20 cellular contexts compared by ENCODE assay signal in genomic region chr6:162211022-162211421, GRCh38.
A peak's percentile ranks its signal among the peaks of the same experiment; 100 is the strongest.
DNase-seq lines count a peak whose midpoint lies in the region; ATAC-seq and TF ChIP-seq lines count a peak whose summit lies in the region.
"Had no signal": no experiment of that assay in that cellular context is flagged by ENCODE, and none has a peak within 500 bp of the region (broad histone marks: within the 10 kb centered on the region; RNA-seq: fewer than 3 reads in every experiment).

No MANE protein-coding gene starts in this region.

- no peaks in the 10 kb centered on the region for H3K9me3 ChIP-seq in esophagus muscularis mucosa
- H3K9me3 ChIP-seq: SJCRH30 had no signal

- DNase-seq in COR-L47 (lab: John Stamatoyannopoulos, UW) (peak; percentile 17), GM23338 (ENCODE audit: low spot score) (no peak), NCI-H69 (lab: John Stamatoyannopoulos, UW) (peak; percentile 74), esophagus muscularis mucosa (ENCODE audit: extremely low spot score) (peak; percentile 60), NCI-H2081 treated with DMSO at 0.1 percent for 48 hours (lab: John Stamatoyannopoulos, UW) (no peak), epidermal melanocyte (ENCODE audit: insufficient read length, low spot score) (no peak), foreskin fibroblast (no peak)
- DNase-seq: AML-193, DMS 273 treated with DMSO at 0.1 percent for 48 hours, DND-41, NCI-H1694 treated with DMSO at 0.1 percent for 48 hours, NCI-H2171 treated with DMSO at 0.1 percent for 48 hours, NCI-H446, NCI-H526 treated with DMSO at 0.1 percent for 48 hours, PC-3, SJCRH30, T-helper 17 cell had no signal

- H3K4me1 ChIP-seq in GM23338 (ENCODE audit: insufficient read depth), result peaks cover 9% of the 10 kb centered on the region; the same call in 1 of the 2 replicates
- no peaks in the 10 kb centered on the region for H3K4me1 ChIP-seq in esophagus muscularis mucosa
- H3K4me1 ChIP-seq: SJCRH30 had no signal

- peaks cover 3% of the 10 kb centered on the region; the same call in 2 of the 3 replicates for H3K36me3 Mint-ChIP-seq in GM23338 (ENCODE audit: low read depth)
- H3K36me3 Mint-ChIP-seq: CD14-positive monocyte had no signal

- no peak overlapping the region for H3K27ac Mint-ChIP-seq in GM23338
- H3K27ac Mint-ChIP-seq: CD14-positive monocyte, T-helper 17 cell had no signal

- H3K36me3 ChIP-seq in GM23338 (ENCODE audit: insufficient read depth) (no peaks in the 10 kb centered on the region), esophagus muscularis mucosa (no peaks in the 10 kb centered on the region)
- H3K36me3 ChIP-seq: SJCRH30 had no signal

- no peaks in the 10 kb centered on the region for H4K20me1 ChIP-seq in GM23338 (replicated peaks; ENCODE audit: insufficient read depth)

- H3K27ac ChIP-seq in GM23338 (ENCODE audit: low read depth) (no peak overlapping the region), esophagus muscularis mucosa (replicated peaks in 1 of 4) (no peak overlapping the region)
- H3K27ac ChIP-seq: RWPE1, SJCRH30 had no signal

- no peak overlapping the region for H3K4me2 ChIP-seq in GM23338

- TF ChIP-seq CTCF in GM23338 (conservative IDR thresholded peaks at IDR 0.05; ENCODE audit: low read depth in 2 of 2), result no peak
- TF ChIP-seq CTCF in esophagus muscularis mucosa (IDR thresholded peaks at IDR 0.05), result no peak
- no peak for TF ChIP-seq CTCF in foreskin fibroblast (IDR thresholded peaks at IDR 0.05; ENCODE audit: low read depth, low read length)

- no peak for TF ChIP-seq EP300 in esophagus muscularis mucosa (IDR thresholded peaks at IDR 0.05)

- H3K27me3 Mint-ChIP-seq in GM23338 (ENCODE audit: insufficient read depth, low read depth, poor library complexity), result no peaks in the 10 kb centered on the region
- H3K27me3 Mint-ChIP-seq: T-helper 17 cell had no signal

- peaks cover 7% of the 10 kb centered on the region for H3K9me3 Mint-ChIP-seq in GM23338

- H3K27me3 ChIP-seq in GM23338 (ENCODE audit: insufficient read depth), result no peaks in the 10 kb centered on the region
- H3K27me3 ChIP-seq in esophagus muscularis mucosa, result no peaks in the 10 kb centered on the region
- H3K27me3 ChIP-seq: SJCRH30 had no signal

- no peaks in the 10 kb centered on the region for H3F3A ChIP-seq in GM23338 (replicated peaks; ENCODE audit: low read depth)

- peaks cover 13% of the 10 kb centered on the region; the same call in 2 of the 3 replicates for H3K4me1 Mint-ChIP-seq in GM23338
- H3K4me1 Mint-ChIP-seq: CD14-positive monocyte, T-helper 17 cell had no signal

- intact Hi-C loops in esophagus muscularis mucosa (cut with DNase I), result no loop called here

- peak overlapping the region; percentile 43; the same call in 1 of the 2 replicates for H2AFZ ChIP-seq in GM23338

- 63% methylated on average over 3 of the region's 3 CpGs for WGBS in esophagus muscularis mucosa

- H3K9me2 ChIP-seq in GM23338 (ENCODE audit: insufficient read depth), result no peaks in the 10 kb centered on the region

- no peaks in the 10 kb centered on the region for H3K79me2 ChIP-seq in GM23338 (replicated peaks; ENCODE audit: insufficient read depth)

- H3K4me3 Mint-ChIP-seq in GM23338, result no peak overlapping the region
- H3K4me3 Mint-ChIP-seq: CD14-positive monocyte, T-helper 17 cell had no signal

- ATAC-seq in GM23338, result no peak
- ATAC-seq: K562, PC-3, T-helper 17 cell had no signal

- no peak overlapping the region for H3K4me3 ChIP-seq in GM23338
- no peak overlapping the region for H3K4me3 ChIP-seq in esophagus muscularis mucosa
- H3K4me3 ChIP-seq in foreskin fibroblast (ENCODE audit: low read depth in 1 of 2, low read length in 2 of 2), result no peak overlapping the region
- H3K4me3 ChIP-seq: K562, SJCRH30 had no signal

- TF ChIP-seq POLR2A in esophagus muscularis mucosa (IDR thresholded peaks at IDR 0.05; ENCODE audit: low read depth), result no peak

TF ChIP-seq in GM23338, 12 proteins besides CTCF, POLR2A, EP300 and RAD21 (continues in another document):
- TF ChIP-seq STAT1 (IDR thresholded peaks at IDR 0.05; ENCODE audit: unreplicated experiment), result no peak
- TF ChIP-seq EZH2phosphoT487 (IDR thresholded peaks at IDR 0.05; ENCODE audit: unreplicated experiment), result no peak
- TF ChIP-seq CREB1 (CRISPR knock-in tag; IDR thresholded peaks at IDR 0.05; ENCODE audit: low read depth), result no peak
- TF ChIP-seq JUNB (IDR thresholded peaks at IDR 0.05; ENCODE audit: unreplicated experiment), result no peak
- TF ChIP-seq EZH2 (IDR thresholded peaks at IDR 0.05; ENCODE audit: low read depth, unreplicated experiment), result no peak
- TF ChIP-seq ZNF114 (CRISPR knock-in tag; IDR thresholded peaks at IDR 0.05), result no peak
- no peak for TF ChIP-seq ETS1 (IDR thresholded peaks at IDR 0.05)
- no peak for TF ChIP-seq POLR2AphosphoS5 (IDR thresholded peaks at IDR 0.05; ENCODE audit: low read depth)
- TF ChIP-seq ZNF331 (CRISPR knock-in tag; IDR thresholded peaks at IDR 0.05; ENCODE audit: low read depth), result no peak
- no peak for TF ChIP-seq REST (IDR thresholded peaks at IDR 0.05; ENCODE audit: unreplicated experiment)
- no peak for TF ChIP-seq NANOG (IDR thresholded peaks at IDR 0.05; ENCODE audit: borderline replicate concordance)

Comparison
In these comparisons a context has a peak if more than half of its experiments do, and no peak if none do; other contexts are left out.
1. DNase-seq: peak in COR-L47 (single experiment), NCI-H69 (single experiment) and esophagus muscularis mucosa (single experiment); none in GM23338 (single experiment), NCI-H2081 treated with DMSO at 0.1 percent for 48 hours (single experiment), epidermal melanocyte (single experiment) and foreskin fibroblast (0 of 2).